21 cellular contexts compared by ENCODE assay signal in genomic region chr11:43870981-43871550, GRCh38. TPM values are rescaled to one million over a fixed set of nuclear protein-coding genes. Genes with fewer than 3 reads are reported as not detected.
DNase-seq lines count a peak whose midpoint lies in the region; ATAC-seq and TF ChIP-seq lines count a peak whose summit lies in the region.
"Had no signal": no experiment of that assay in that cellular context is flagged by ENCODE, and none has a peak within 500 bp of the region (broad histone marks: within the 10 kb centered on the region; RNA-seq: fewer than 3 reads in every experiment).

No MANE protein-coding gene starts in this region.

- DNase-seq in activated CD8-positive, alpha-beta T cell treated with anti-CD3 and anti-CD28 coated beads, Interleukin-2, amount 10 ng/mL, durations not matched to agents 7 days and 5 days = no peak
- DNase-seq in activated CD8-positive, alpha-beta T cell treated with anti-CD3 and anti-CD28 coated beads for 36 hours = no peak
- DNase-seq in dorsolateral prefrontal cortex = peak in 7 of 10 donors; percentile 42 to 69 (median 48)
- peak; percentile 43 for DNase-seq in middle frontal gyrus (ENCODE audit: extremely low spot score, low spot score)
- peak; percentile 65 for DNase-seq in superior temporal gyrus (ENCODE audit: extremely low spot score)
- DNase-seq in NCI-H146 treated with DMSO at 0.1 percent for 48 hours (lab: John Stamatoyannopoulos, UW; ENCODE audit: unreplicated experiment) = no peak
- DNase-seq in RWPE1 (ENCODE audit: low spot score) = no peak
- no peak for DNase-seq in NCI-H748 (lab: John Stamatoyannopoulos, UW; ENCODE audit: unreplicated experiment)
- DNase-seq: 8988T; CD8-positive, alpha-beta T cell; GDM1; IMR-90; NCI-H1105; NCI-H146; NCI-H2029 treated with DMSO at 0.1 percent for 48 hours; NCI-H510A; NCI-H774; NK-92 treated with Interleukin-12 subunit alpha and Interleukin-12 subunit beta, amount 100 ng/mL, for 24 hours; SJCRH30 had no signal

- H3K4me3 Mint-ChIP-seq in activated CD8-positive, alpha-beta T cell treated with anti-CD3 and anti-CD28 coated beads, Interleukin-2, amount 10 ng/mL, durations not matched to agents 7 days and 5 days = no peak overlapping the region
- no peak overlapping the region for H3K4me3 Mint-ChIP-seq in activated CD8-positive, alpha-beta T cell treated with anti-CD3 and anti-CD28 coated beads for 36 hours
- H3K4me3 Mint-ChIP-seq: CD8-positive, alpha-beta T cell had no signal

- H3K27ac ChIP-seq in dorsolateral prefrontal cortex (no peak overlapping the region), RWPE1 (no peak overlapping the region)
- H3K27ac ChIP-seq: KMS-11, SJCRH30 had no signal

- intact Hi-C loops in activated CD8-positive, alpha-beta T cell treated with anti-CD3 and anti-CD28 coated beads for 36 hours (cut with micrococcal nuclease) = no loop called here
- intact Hi-C loops in dorsolateral prefrontal cortex (cut with DNase I) = loop anchor here in 1 of 2 donors (10.0 kb wide), 1 partner anchor 296 kb away; no protein-coding TSS in a partner anchor

- H3K27me3 ChIP-seq in dorsolateral prefrontal cortex = peaks cover 0 to 39% (median 4%) of the 10 kb centered on the region in 45 donors

- peaks cover 14% of the 10 kb centered on the region for H3K36me3 Mint-ChIP-seq in activated CD8-positive, alpha-beta T cell treated with anti-CD3 and anti-CD28 coated beads, Interleukin-2, amount 10 ng/mL, durations not matched to agents 7 days and 5 days (ENCODE audit: low read depth)
- H3K36me3 Mint-ChIP-seq in activated CD8-positive, alpha-beta T cell treated with anti-CD3 and anti-CD28 coated beads for 36 hours (ENCODE audit: low read depth) = no peaks in the 10 kb centered on the region
- H3K36me3 Mint-ChIP-seq: CD8-positive, alpha-beta T cell had no signal

- peaks cover 44% of the 10 kb centered on the region for H3K27me3 Mint-ChIP-seq in activated CD8-positive, alpha-beta T cell treated with anti-CD3 and anti-CD28 coated beads, Interleukin-2, amount 10 ng/mL, durations not matched to agents 7 days and 5 days (ENCODE audit: low read depth)
- peaks cover 21% of the 10 kb centered on the region for H3K27me3 Mint-ChIP-seq in activated CD8-positive, alpha-beta T cell treated with anti-CD3 and anti-CD28 coated beads for 36 hours

- H3K27ac Mint-ChIP-seq in activated CD8-positive, alpha-beta T cell treated with anti-CD3 and anti-CD28 coated beads, Interleukin-2, amount 10 ng/mL, durations not matched to agents 7 days and 5 days = peak overlapping the region; percentile 12
- no peak overlapping the region for H3K27ac Mint-ChIP-seq in activated CD8-positive, alpha-beta T cell treated with anti-CD3 and anti-CD28 coated beads for 36 hours
- H3K27ac Mint-ChIP-seq: CD8-positive, alpha-beta T cell had no signal

- no peak for ATAC-seq in activated CD8-positive, alpha-beta T cell treated with anti-CD3 and anti-CD28 coated beads, Interleukin-2, amount 10 ng/mL, durations not matched to agents 7 days and 5 days
- no peak for ATAC-seq in activated CD8-positive, alpha-beta T cell treated with anti-CD3 and anti-CD28 coated beads for 36 hours
- ATAC-seq: CD8-positive, alpha-beta T cell; Panc1 had no signal

- TF ChIP-seq CTCF in activated CD8-positive, alpha-beta T cell treated with anti-CD3 and anti-CD28 coated beads for 36 hours (IDR thresholded peaks at IDR 0.05) = no peak
- TF ChIP-seq CTCF in dorsolateral prefrontal cortex (IDR thresholded peaks at IDR 0.05 in 54 of 56, conservative IDR thresholded peaks at IDR 0.05 in 2 of 56; ENCODE audit: low read depth in 1 of 56, partially characterized antibody in 56 of 56) (no peak), RWPE1 (conservative IDR thresholded peaks at IDR 0.05; ENCODE audit: low read depth) (no peak)

- peaks cover 6% of the 10 kb centered on the region for H3K9me3 Mint-ChIP-seq in activated CD8-positive, alpha-beta T cell treated with anti-CD3 and anti-CD28 coated beads, Interleukin-2, amount 10 ng/mL, durations not matched to agents 7 days and 5 days (ENCODE audit: insufficient read depth)
- H3K9me3 Mint-ChIP-seq in activated CD8-positive, alpha-beta T cell treated with anti-CD3 and anti-CD28 coated beads for 36 hours = peaks cover 2% of the 10 kb centered on the region
- H3K9me3 Mint-ChIP-seq: CD8-positive, alpha-beta T cell had no signal

- H3K4me1 Mint-ChIP-seq in activated CD8-positive, alpha-beta T cell treated with anti-CD3 and anti-CD28 coated beads, Interleukin-2, amount 10 ng/mL, durations not matched to agents 7 days and 5 days (ENCODE audit: low read depth) = peaks cover 37% of the 10 kb centered on the region
- H3K4me1 Mint-ChIP-seq in activated CD8-positive, alpha-beta T cell treated with anti-CD3 and anti-CD28 coated beads for 36 hours (ENCODE audit: low read depth) = peaks cover 29% of the 10 kb centered on the region

- CTCF ChIA-PET in activated CD8-positive, alpha-beta T cell treated with anti-CD3 and anti-CD28 coated beads, Interleukin-2, amount 10 ng/mL, durations not matched to agents 7 days and 5 days (lab: Charles Lee) = interaction anchor here (0.7 to 0.9 kb wide), 2 partner anchors 19 to 45 kb away, joined by 3 to 4 read pairs; no protein-coding TSS in a partner anchor
- CTCF ChIA-PET in activated CD8-positive, alpha-beta T cell treated with anti-CD3 and anti-CD28 coated beads for 36 hours (lab: Charles Lee) = no interaction called here
- CTCF ChIA-PET in RWPE1 (lab: Yijun Ruan, JAX) = no interaction called here

- POLR2A ChIA-PET in activated CD8-positive, alpha-beta T cell treated with anti-CD3 and anti-CD28 coated beads, Interleukin-2, amount 10 ng/mL, durations not matched to agents 7 days and 5 days (lab: Charles Lee) = no interaction called here
- POLR2A ChIA-PET in activated CD8-positive, alpha-beta T cell treated with anti-CD3 and anti-CD28 coated beads for 36 hours (lab: Charles Lee) = interaction anchor here (0.6 kb wide), 1 partner anchor 167 kb away, joined by 3 read pairs; no protein-coding TSS in a partner anchor
- POLR2A ChIA-PET in RWPE1 (lab: Yijun Ruan, JAX; ENCODE audit: low non-redundant PET) = no interaction called here

- no peak overlapping the region for H3K4me3 ChIP-seq in dorsolateral prefrontal cortex
- H3K4me3 ChIP-seq: SJCRH30 had no signal

RNA-seq across cellular contexts. Expression of gene ALKBH3, which starts 9.6 kb away (rescaled TPM):
- 10 to 100 TPM; 43.7 to 49.1 TPM for total RNA-seq in activated CD8-positive, alpha-beta T cell treated with anti-CD3 and anti-CD28 coated beads, Interleukin-2, amount 10 ng/mL, durations not matched to agents 7 days and 5 days
- 10 to 100 TPM; 40.1 to 48.4 TPM for total RNA-seq in activated CD8-positive, alpha-beta T cell treated with anti-CD3 and anti-CD28 coated beads for 36 hours
- 10 to 100 TPM; 16.3 to 51.9 (median 31.0) TPM for total RNA-seq in dorsolateral prefrontal cortex

Comparison
In these comparisons a context has a peak if more than half of its experiments do, and no peak if none do; other contexts are left out.
1. DNase-seq: peak in dorsolateral prefrontal cortex (7 of 10), middle frontal gyrus (single experiment) and superior temporal gyrus (single experiment); none in activated CD8-positive, alpha-beta T cell treated with anti-CD3 and anti-CD28 coated beads, Interleukin-2, amount 10 ng/mL, durations not matched to agents 7 days and 5 days (single experiment), activated CD8-positive, alpha-beta T cell treated with anti-CD3 and anti-CD28 coated beads for 36 hours (single experiment), NCI-H146 treated with DMSO at 0.1 percent for 48 hours (single experiment), RWPE1 (single experiment) and NCI-H748 (single experiment).